In genomic region chr12:33942172-33942571, GRCh38 we compare ENCODE assay signal across 2 cellular contexts.
TF ChIP-seq lines count a peak whose summit lies in the region.

No MANE protein-coding gene starts in this region.

TF ChIP-seq in GM23338, 12 proteins besides CTCF, POLR2A, EP300 and RAD21 (continued from another document):
- no peak for TF ChIP-seq ZNF331 (CRISPR knock-in tag; IDR thresholded peaks at IDR 0.05; ENCODE audit: low read depth)
- no peak for TF ChIP-seq CREB1 (CRISPR knock-in tag; IDR thresholded peaks at IDR 0.05; ENCODE audit: low read depth)
- no peak for TF ChIP-seq ZNF462 (CRISPR knock-in tag; IDR thresholded peaks at IDR 0.05)
- no peak for TF ChIP-seq POLR2AphosphoS5 (IDR thresholded peaks at IDR 0.05; ENCODE audit: low read depth)
- no peak for TF ChIP-seq ETS1 (IDR thresholded peaks at IDR 0.05)
- TF ChIP-seq NANOG (IDR thresholded peaks at IDR 0.05; ENCODE audit: borderline replicate concordance): no peak
- no peak for TF ChIP-seq EZH2 (IDR thresholded peaks at IDR 0.05; ENCODE audit: low read depth, unreplicated experiment)
- no peak for TF ChIP-seq EZH2phosphoT487 (IDR thresholded peaks at IDR 0.05; ENCODE audit: unreplicated experiment)

TF ChIP-seq in WTC11, 78 proteins besides CTCF, POLR2A, EP300 and RAD21 (continued from another document):
- TF ChIP-seq FOXP4 (CRISPR knock-in tag; IDR thresholded peaks at IDR 0.05) (no peak), OVOL2 (CRISPR knock-in tag; IDR thresholded peaks at IDR 0.05; ENCODE audit: borderline replicate concordance) (no peak), MLX (CRISPR knock-in tag; IDR thresholded peaks at IDR 0.05) (no peak), NR1H2 (CRISPR knock-in tag; IDR thresholded peaks at IDR 0.05) (no peak), ZNF396 (CRISPR knock-in tag; IDR thresholded peaks at IDR 0.05; ENCODE audit: borderline replicate concordance) (no peak), SMAD3 (CRISPR knock-in tag; IDR thresholded peaks at IDR 0.05; ENCODE audit: borderline replicate concordance) (no peak), MAX (CRISPR knock-in tag; IDR thresholded peaks at IDR 0.05) (no peak), ZNF219 (CRISPR knock-in tag; IDR thresholded peaks at IDR 0.05; ENCODE audit: borderline replicate concordance) (no peak), PRRX2 (CRISPR knock-in tag; IDR thresholded peaks at IDR 0.05) (no peak), E2F1 (CRISPR knock-in tag; IDR thresholded peaks at IDR 0.05) (no peak)
TF ChIP-seq in WTC11: peak in this region for 0.
